In the genomic region with DNA sequence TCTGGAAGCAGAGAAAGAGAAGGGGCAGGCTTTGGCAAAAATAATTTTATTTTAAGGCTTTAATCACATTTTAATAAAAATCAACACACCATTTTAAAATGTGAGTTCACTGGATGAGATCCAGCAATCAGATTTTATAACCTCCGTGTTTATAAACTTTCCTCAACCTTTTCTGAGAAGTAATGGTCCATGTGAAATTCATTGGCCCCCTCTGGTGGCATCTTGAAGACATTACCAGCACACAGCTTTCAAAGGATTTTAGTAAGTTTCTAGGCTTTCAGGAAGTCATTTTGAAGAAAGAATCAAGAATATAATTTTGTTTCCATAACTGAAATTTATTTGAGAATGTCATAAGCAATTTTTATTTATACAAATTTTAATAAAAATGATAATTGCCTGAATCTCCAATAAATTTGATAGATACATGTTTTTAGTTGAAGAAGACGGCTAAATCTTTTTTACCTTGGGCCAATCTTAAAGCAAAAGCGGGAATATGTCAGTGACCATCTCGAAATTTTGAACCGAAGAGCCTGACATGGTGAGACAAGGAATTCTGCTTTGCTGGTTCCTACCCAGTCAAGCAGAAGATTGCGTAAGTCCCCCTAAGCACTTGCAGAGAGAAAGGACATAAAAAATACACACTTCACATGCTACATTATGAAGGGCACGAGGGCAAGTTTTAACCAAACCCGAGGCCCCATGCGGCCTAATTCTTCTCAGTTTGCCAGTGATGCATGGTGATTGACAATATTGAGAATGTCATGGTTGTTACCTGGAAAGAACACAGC, we compare ENCODE assay signal across 9 cellular contexts.
DNase-seq lines count a peak whose midpoint lies in the region; ATAC-seq and TF ChIP-seq lines count a peak whose summit lies in the region.
"Had no signal": no experiment of that assay in that cellular context is flagged by ENCODE, and none has a peak within 500 bp of the region (broad histone marks: within the 10 kb centered on the region; RNA-seq: fewer than 3 reads in every experiment).

No MANE protein-coding gene starts in this region.

- H3K4me3 ChIP-seq in AG04450 (ENCODE audit: low read depth, low read length), result no peak overlapping the region

- H3K4me1 Mint-ChIP-seq in HFFc6 (ENCODE audit: low read depth) (peaks cover 33% of the 10 kb centered on the region), activated B cell treated with CpG ODN at 0.5 μM for 24 hours (no peaks in the 10 kb centered on the region)
- H3K4me1 Mint-ChIP-seq: IgD-negative memory B cell had no signal

- H3K36me3 Mint-ChIP-seq in HFFc6 (ENCODE audit: low read depth) (no peaks in the 10 kb centered on the region), activated B cell treated with CpG ODN at 0.5 μM for 24 hours (ENCODE audit: low read depth) (no peaks in the 10 kb centered on the region)
- H3K36me3 Mint-ChIP-seq: IgD-negative memory B cell had no signal

- H3K27ac ChIP-seq in AG04450 (ENCODE audit: low read depth, low read length), result no peak overlapping the region

- no peaks in the 10 kb centered on the region for H3K9me3 Mint-ChIP-seq in HFFc6
- no peaks in the 10 kb centered on the region for H3K9me3 Mint-ChIP-seq in activated B cell treated with CpG ODN at 0.5 μM for 24 hours
- H3K9me3 Mint-ChIP-seq: IgD-negative memory B cell had no signal

- H3K27ac Mint-ChIP-seq in HFFc6, result no peak overlapping the region
- H3K27ac Mint-ChIP-seq in activated B cell treated with CpG ODN at 0.5 μM for 24 hours, result no peak overlapping the region
- H3K27ac Mint-ChIP-seq: IgD-negative memory B cell had no signal

- ATAC-seq in activated B cell treated with CpG ODN at 0.5 μM for 24 hours (ENCODE audit: low read depth), result no peak
- ATAC-seq in GM19328 (IDR thresholded peaks at IDR 0.05; ENCODE audit: unreplicated experiment), result no peak

- CTCF ChIA-PET in AG04450 (lab: Charles Lee), result interaction anchor here (0.6 to 0.9 kb wide), 2 partner anchors 13 to 764 kb away, joined by 3 read pairs; no protein-coding TSS in a partner anchor
- CTCF ChIA-PET in activated B cell treated with CpG ODN at 0.5 μM for 24 hours (lab: Charles Lee), result interaction anchor here (2.1 kb wide), 1 partner anchor 19 kb away, joined by 5 read pairs; no protein-coding TSS in a partner anchor

- H3K27me3 Mint-ChIP-seq in HFFc6 (ENCODE audit: insufficient read depth) (peaks cover 5% of the 10 kb centered on the region; the same call in 1 of the 2 replicates), activated B cell treated with CpG ODN at 0.5 μM for 24 hours (peaks cover 2% of the 10 kb centered on the region)

- TF ChIP-seq CTCF in AG04450 (IDR thresholded peaks at IDR 0.05; ENCODE audit: low read depth, low read length), result peak; percentile 61
- TF ChIP-seq CTCF in GM10266 (IDR thresholded peaks at IDR 0.05; ENCODE audit: control insufficient read depth, insufficient read depth, low read depth, missing control alignments), result peak; percentile 72
- peak; percentile 83 for TF ChIP-seq CTCF in HFFc6 (IDR thresholded peaks at IDR 0.05)
- peak; percentile 60 for TF ChIP-seq CTCF in activated B cell treated with CpG ODN at 0.5 μM for 24 hours (IDR thresholded peaks at IDR 0.05)

- peaks cover 16% of the 10 kb centered on the region for H3K9me3 ChIP-seq in AG04450 (ENCODE audit: control insufficient read depth, insufficient read depth, low read length)

- POLR2A ChIA-PET in AG04450 (lab: Yijun Ruan, JAX) (no interaction called here), activated B cell treated with CpG ODN at 0.5 μM for 24 hours (lab: Charles Lee) (no interaction called here)

- peak overlapping the region; percentile 22; the same call in 1 of the 2 replicates for H3K4me3 Mint-ChIP-seq in HFFc6
- H3K4me3 Mint-ChIP-seq in activated B cell treated with CpG ODN at 0.5 μM for 24 hours, result no peak overlapping the region
- H3K4me3 Mint-ChIP-seq: IgD-negative memory B cell had no signal

- DNase-seq in AG04450 (ENCODE audit: low read depth, low spot score) (no peak), GM10266 (ENCODE audit: extremely low spot score) (peak; percentile 47), HFFc6 (peak; percentile 17), MV-4-11 (lab: John Stamatoyannopoulos, UW) (peak; percentile 32), activated B cell treated with CpG ODN at 0.5 μM for 24 hours (no peak), iris pigment epithelial cell (ENCODE audit: low read depth) (peak; percentile 37)
- DNase-seq in activated naive CD4-positive, alpha-beta T cell (lab: John Stamatoyannopoulos, UW), result no peak

- intact Hi-C loops in activated B cell treated with CpG ODN at 0.5 μM for 24 hours (cut with micrococcal nuclease), result loop anchor here (5.0 kb wide), 1 partner anchor 1890 kb away; no protein-coding TSS in a partner anchor

- no peaks in the 10 kb centered on the region for H3K27me3 ChIP-seq in AG04450 (ENCODE audit: control insufficient read depth, insufficient read depth, low read length)

Comparison
In these comparisons a context has a peak if more than half of its experiments do, and no peak if none do; other contexts are left out.
1. DNase-seq: peak in GM10266 (single experiment), HFFc6 (single experiment), MV-4-11 (single experiment) and iris pigment epithelial cell (single experiment); none in AG04450 (single experiment), activated B cell treated with CpG ODN at 0.5 μM for 24 hours (single experiment) and activated naive CD4-positive, alpha-beta T cell (0 of 4).
2. Peak in every context shown above with its lines, with median percentiles within 50 percentile points of each other: CTCF ChIP-seq.